ENCODE assay signal across 19 cellular contexts in the genomic region with DNA sequence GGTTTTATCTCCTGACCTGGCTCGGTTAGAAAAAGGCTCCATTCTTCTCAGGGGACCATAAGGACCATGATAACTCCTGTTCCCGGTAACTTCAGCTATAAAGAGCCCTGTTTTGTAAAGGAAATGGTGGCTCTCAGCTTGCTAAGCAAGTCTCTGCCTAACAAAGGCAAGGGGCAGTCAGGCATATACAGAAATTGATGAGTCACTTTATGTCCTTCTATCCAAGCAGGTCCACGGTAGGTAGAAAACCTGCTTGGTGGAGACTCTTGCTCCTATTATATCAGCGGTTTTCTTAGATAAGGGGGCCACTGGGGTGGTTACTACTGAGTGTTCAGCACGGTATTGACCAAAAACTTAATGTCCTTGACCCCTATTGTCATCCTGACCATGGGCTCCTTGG.
"Had no signal": no experiment of that assay in that cellular context is flagged by ENCODE, and none has a peak within 500 bp of the region (broad histone marks: within the 10 kb centered on the region; RNA-seq: fewer than 3 reads in every experiment).

No MANE protein-coding gene starts in this region.

- H3K36me3 ChIP-seq: esophagus muscularis mucosa, neutrophil, prostate gland, sigmoid colon, stomach, tibial artery, upper lobe of left lung had no signal

- H3K4me3 ChIP-seq: dorsolateral prefrontal cortex, esophagus muscularis mucosa, lung, prostate gland, sigmoid colon, stomach, tibial artery, upper lobe of left lung had no signal

- ATAC-seq: foreskin keratinocyte; natural killer cell treated with Interleukin-12 subunit alpha and Interleukin-12 subunit beta and Interleukin-15 and Interleukin-18, amount 100 ng/mL, for 72 hours; right cardiac atrium; stimulated activated effector memory CD8-positive, alpha-beta T cell treated with anti-CD3 and anti-CD28 coated beads, Interleukin-12 subunit alpha, Interleukin-12 subunit beta, amount 100 ng/mL, for 72 hours had no signal

- H3K27ac ChIP-seq: dorsolateral prefrontal cortex, esophagus muscularis mucosa, foreskin keratinocyte, neutrophil, parathyroid adenoma, prostate gland, sigmoid colon, stomach, tibial artery, upper lobe of left lung had no signal

- H3K9me3 ChIP-seq: esophagus muscularis mucosa, neutrophil, prostate gland, sigmoid colon, stomach, tibial artery, upper lobe of left lung had no signal

- H2AFZ ChIP-seq: parathyroid adenoma had no signal

- H3K79me2 ChIP-seq: parathyroid adenoma had no signal

- DNase-seq: dorsolateral prefrontal cortex; effector CD8-positive, alpha-beta T cell; endodermal cell; foreskin keratinocyte; right cardiac atrium; sigmoid colon; stimulated activated CD4-positive, alpha-beta T cell treated with anti-CD3 and anti-CD28 coated beads, Interleukin-2, amount 100 ng/mL, for 24 hours; stimulated activated CD4-positive, alpha-beta T cell treated with anti-CD3 and anti-CD28 coated beads, Interleukin-4, amount 100 ng/mL, for 24 hours; stimulated activated naive CD4-positive, alpha-beta T cell treated with Interleukin-2 at 50 U/mL for 16 hours; stomach; tibial artery had no signal

- H3K27me3 ChIP-seq: esophagus muscularis mucosa, foreskin keratinocyte, neutrophil, sigmoid colon, stomach, tibial artery, upper lobe of left lung had no signal

- H3K4me1 ChIP-seq: esophagus muscularis mucosa, foreskin keratinocyte, parathyroid adenoma, prostate gland, sigmoid colon, stomach, tibial artery, upper lobe of left lung had no signal
